In genomic region chr5:50794812-50795211, GRCh38 we compare ENCODE assay signal across 26 cellular contexts.
A peak's percentile ranks its signal among the peaks of the same experiment; 100 is the strongest.
DNase-seq lines count a peak whose midpoint lies in the region; FAIRE-seq and TF ChIP-seq lines count a peak whose summit lies in the region.
"Had no signal": no experiment of that assay in that cellular context is flagged by ENCODE, and none has a peak within 500 bp of the region (broad histone marks: within the 10 kb centered on the region; RNA-seq: fewer than 3 reads in every experiment).

No MANE protein-coding gene starts in this region.

- H3K27ac ChIP-seq in breast epithelium = no peak overlapping the region
- H3K27ac ChIP-seq in Peyer's patch = peak overlapping the region in 1 of 4 donors; percentile 22
- no peak overlapping the region for H3K27ac ChIP-seq in colonic mucosa
- H3K27ac ChIP-seq in small intestine (ENCODE audit: low read depth in 1 of 2, low read length in 1 of 2) = no peak overlapping the region
- H3K27ac ChIP-seq in OCI-LY7 (ENCODE audit: low read depth, low read length, poor library complexity, severe bottlenecking) = no peak overlapping the region
- H3K27ac ChIP-seq: BLaER1, KMS-11 had no signal

- H3K79me2 ChIP-seq in OCI-LY7 (ENCODE audit: insufficient read depth, low read depth, low read length) = no peaks in the 10 kb centered on the region

- TSS peak; percentile 34 for BruUV-seq in MCF 10A (replicated peaks; lab: Mats Ljungman, UMichigan)
- no TSS peak for BruUV-seq in OCI-LY7 (replicated peaks; lab: Mats Ljungman, UMichigan)

- H3K9me3 Mint-ChIP-seq in MCF 10A (ENCODE audit: unreplicated experiment) = no peaks in the 10 kb centered on the region
- H3K9me3 Mint-ChIP-seq: IgD-negative memory B cell had no signal

- H4K20me1 ChIP-seq in OCI-LY7 (ENCODE audit: insufficient read depth, low read length) = no peaks in the 10 kb centered on the region
- H4K20me1 ChIP-seq: BLaER1 had no signal

- no peak for FAIRE-seq in small intestine (lab: Jason Lieb, UNC)
- FAIRE-seq: G401.6, H1, RCC 7860 had no signal

- POLR2A ChIA-PET in MCF 10A (lab: Yijun Ruan, JAX) (interaction anchor here (0.5 kb wide), 1 partner anchor 138 kb away, joined by 5 read pairs; no protein-coding TSS in a partner anchor), OCI-LY7 (lab: Charles Lee) (interaction anchor here (0.9 to 1.2 kb wide), 2 partner anchors 22 to 56 kb away, joined by 3 to 4 read pairs; no protein-coding TSS in a partner anchor)

- no peaks in the 10 kb centered on the region for H3K27me3 Mint-ChIP-seq in MCF 10A (ENCODE audit: insufficient read depth, unreplicated experiment)
- H3K27me3 Mint-ChIP-seq: CD4-positive, CD25-positive, alpha-beta regulatory T cell; IgD-negative memory B cell had no signal

- TF ChIP-seq POLR2A in breast epithelium (IDR thresholded peaks at IDR 0.05) (no peak), Peyer's patch (IDR thresholded peaks at IDR 0.05) (no peak)

- no peak overlapping the region for H3K27ac Mint-ChIP-seq in MCF 10A (ENCODE audit: low read depth, unreplicated experiment)
- H3K27ac Mint-ChIP-seq: CD4-positive, CD25-positive, alpha-beta regulatory T cell had no signal

- H3K4me1 ChIP-seq in breast epithelium (no peaks in the 10 kb centered on the region), Peyer's patch (no peaks in the 10 kb centered on the region), colonic mucosa (no peaks in the 10 kb centered on the region), small intestine (ENCODE audit: control insufficient read depth in 2 of 2, insufficient read depth in 1 of 2, low read depth in 1 of 2, low read length in 1 of 2) (no peaks in the 10 kb centered on the region), OCI-LY7 (ENCODE audit: insufficient read depth, low read length, poor library complexity, severe bottlenecking) (no peaks in the 10 kb centered on the region)
- H3K4me1 ChIP-seq: BLaER1 had no signal

- H3K9me2 ChIP-seq in OCI-LY7 (ENCODE audit: insufficient read depth, low read length) = no peaks in the 10 kb centered on the region
- H3K9me2 ChIP-seq: SK-N-SH had no signal

- no peak overlapping the region for H3K4me2 ChIP-seq in OCI-LY7 (ENCODE audit: low read length)
- H3K4me2 ChIP-seq: BLaER1, KMS-11, SK-N-SH had no signal

- H3K27me3 ChIP-seq in breast epithelium = no peaks in the 10 kb centered on the region
- no peaks in the 10 kb centered on the region for H3K27me3 ChIP-seq in Peyer's patch
- no peaks in the 10 kb centered on the region for H3K27me3 ChIP-seq in colonic mucosa
- H3K27me3 ChIP-seq in small intestine (ENCODE audit: control insufficient read depth in 2 of 2, insufficient read depth in 2 of 2, low read length in 2 of 2) = no peaks in the 10 kb centered on the region
- H3K27me3 ChIP-seq: BLaER1 had no signal

- H3K4me1 Mint-ChIP-seq in MCF 10A (ENCODE audit: insufficient read depth, unreplicated experiment) = no peaks in the 10 kb centered on the region

- DNase-seq in MCF 10A (ENCODE audit: unreplicated experiment) = no peak
- no peak for DNase-seq in breast epithelium (ENCODE audit: low spot score in 2 of 2)
- peak in 2 of 3 donors; percentile 66 to 82 for DNase-seq in Peyer's patch
- DNase-seq in colonic mucosa = peak; percentile 66
- peak; percentile 81 for DNase-seq in small intestine
- no peak for DNase-seq in T1000 (lab: John Stamatoyannopoulos, UW)
- DNase-seq in OCI-LY7 (ENCODE audit: low spot score) = no peak
- no peak for DNase-seq in head of caudate nucleus
- DNase-seq: CD4-positive, CD25-positive, alpha-beta regulatory T cell; DMS53; HCEC 1CT; NCI-H1092; NCI-H1417 treated with DMSO at 0.1 percent for 48 hours; NCI-H1694 treated with DMSO at 0.1 percent for 48 hours; NCI-H2081; NCI-H2227 treated with DMSO at 0.1 percent for 48 hours; NCI-H510A; NCI-H69; OCI-M1; SK-N-SH had no signal

- no peak overlapping the region for H2AFZ ChIP-seq in OCI-LY7 (ENCODE audit: low read length)

- WGBS in small intestine, 3 donors = 50 to 84% (median 70%) methylated on average over 12 of the region's 12 CpGs

- H3K36me3 ChIP-seq in breast epithelium (no peaks in the 10 kb centered on the region), Peyer's patch (peaks cover 0 to 6% (median 0%) of the 10 kb centered on the region in 3 donors), colonic mucosa (no peaks in the 10 kb centered on the region), small intestine (ENCODE audit: control insufficient read depth in 2 of 2, insufficient read depth in 2 of 2, low read length in 2 of 2) (peaks cover 6 to 7% of the 10 kb centered on the region in 2 donors), OCI-LY7 (ENCODE audit: insufficient read depth, low read length) (peaks cover 31% of the 10 kb centered on the region)

- TF ChIP-seq CTCF in MCF 10A (IDR thresholded peaks at IDR 0.05; ENCODE audit: unreplicated experiment) (no peak), breast epithelium (IDR thresholded peaks at IDR 0.05) (no peak), Peyer's patch (IDR thresholded peaks at IDR 0.05) (no peak), colonic mucosa (IDR thresholded peaks at IDR 0.05) (no peak), OCI-LY7 (conservative IDR thresholded peaks at IDR 0.05; ENCODE audit: low read length) (no peak)

- H3K4me3 Mint-ChIP-seq in MCF 10A (ENCODE audit: unreplicated experiment) = no peak overlapping the region
- H3K4me3 Mint-ChIP-seq: CD4-positive, CD25-positive, alpha-beta regulatory T cell; IgD-negative memory B cell had no signal

- CTCF ChIA-PET in MCF 10A (lab: Yijun Ruan, JAX) = no interaction called here
- CTCF ChIA-PET in OCI-LY7 (lab: Charles Lee; ENCODE audit: unreplicated experiment) = no interaction called here

- H3K36me3 Mint-ChIP-seq in MCF 10A (ENCODE audit: insufficient read depth, unreplicated experiment) = peaks cover 24% of the 10 kb centered on the region

- intact Hi-C loops in MCF 10A (cut with micrococcal nuclease) = no loop called here
- intact Hi-C loops in breast epithelium (cut with DNase I; ENCODE audit: low total_unique reads) = no loop called here
- intact Hi-C loops in colonic mucosa (cut with DNase I) = no loop called here
- intact Hi-C loops in OCI-LY7 (cut with micrococcal nuclease; ENCODE audit: unreplicated experiment) = no loop called here
- intact Hi-C loops in head of caudate nucleus (cut with DNase I) = no loop called here

- H3K4me3 ChIP-seq in breast epithelium (no peak overlapping the region), Peyer's patch (peak overlapping the region in 1 of 4 donors; percentile 14), colonic mucosa (no peak overlapping the region), small intestine (ENCODE audit: low read depth in 1 of 2, low read length in 2 of 2) (no peak overlapping the region), OCI-LY7 (ENCODE audit: low read depth, low read length, poor library complexity, severe bottlenecking) (no peak overlapping the region)
- H3K4me3 ChIP-seq: BLaER1 had no signal

- H3K9me3 ChIP-seq in breast epithelium (no peaks in the 10 kb centered on the region), Peyer's patch (no peaks in the 10 kb centered on the region), colonic mucosa (no peaks in the 10 kb centered on the region), small intestine (ENCODE audit: control insufficient read depth, low read depth) (no peaks in the 10 kb centered on the region), OCI-LY7 (ENCODE audit: low read length) (no peaks in the 10 kb centered on the region)
- H3K9me3 ChIP-seq: BLaER1, SK-N-SH had no signal

- no peak overlapping the region for H3K9ac ChIP-seq in colonic mucosa (ENCODE audit: low read depth in 2 of 2, low read length in 2 of 2)
- H3K9ac ChIP-seq: BLaER1, KMS-11, SK-N-SH had no signal

Comparison
In these comparisons a context has a peak if more than half of its experiments do, and no peak if none do; other contexts are left out.
1. DNase-seq: peak in Peyer's patch (2 of 3), colonic mucosa (single experiment) and small intestine (single experiment); none in MCF 10A (single experiment), breast epithelium (0 of 2), T1000 (single experiment), OCI-LY7 (single experiment) and head of caudate nucleus (0 of 42).